Comparison of ENCODE assay signal across 11 cellular contexts in the genomic region with DNA sequence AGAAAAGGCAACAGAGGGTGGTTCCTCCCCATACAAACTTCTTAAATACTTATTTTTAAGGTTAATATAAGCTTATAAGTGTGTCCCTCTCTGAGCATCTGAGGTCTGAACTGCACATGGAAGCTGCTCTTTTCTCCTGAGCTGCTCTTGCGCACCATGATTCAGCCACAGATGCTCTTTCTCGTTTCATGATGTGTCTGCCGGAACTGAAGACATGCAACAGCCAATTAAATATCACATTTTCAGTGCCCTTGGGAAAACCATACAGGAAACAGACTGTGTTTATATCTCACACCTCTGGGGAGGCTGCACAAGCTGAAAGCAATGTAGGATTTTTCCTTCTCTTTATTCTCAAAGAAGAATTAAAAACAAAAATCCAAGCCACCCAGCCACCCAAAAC.
DNase-seq lines count a peak whose midpoint lies in the region; ATAC-seq, FAIRE-seq and TF ChIP-seq lines count a peak whose summit lies in the region.
"Had no signal": no experiment of that assay in that cellular context is flagged by ENCODE, and none has a peak within 500 bp of the region (broad histone marks: within the 10 kb centered on the region; RNA-seq: fewer than 3 reads in every experiment).

No MANE protein-coding gene starts in this region.

- H3K27me3 ChIP-seq in BLaER1 treated with 17β-estradiol and CSF1 and Interleukin-3, amounts not matched to agents 10 nM and 100 nM: no peaks in the 10 kb centered on the region
- no peaks in the 10 kb centered on the region for H3K27me3 ChIP-seq in OCI-LY3 (ENCODE audit: low read depth, low read length)
- H3K27me3 ChIP-seq: vagina had no signal

- H3K9me3 ChIP-seq in BLaER1 treated with 17β-estradiol and CSF1 and Interleukin-3, amounts not matched to agents 10 nM and 100 nM (replicated peaks in 1 of 11): no peaks in the 10 kb centered on the region; a peak in 1 of 22 replicates
- no peaks in the 10 kb centered on the region for H3K9me3 ChIP-seq in OCI-LY3 (ENCODE audit: insufficient read depth, low read length)
- H3K9me3 ChIP-seq: vagina had no signal

- TF ChIP-seq CTCF in OCI-LY3 (IDR thresholded peaks at IDR 0.05; ENCODE audit: low read depth, low read length): no peak
- no peak for TF ChIP-seq CTCF in nephron progenitor cell (IDR thresholded peaks at IDR 0.05)

- DNase-seq in RCC 7860 (ENCODE audit: low spot score) (no peak), NCI-H187 treated with DMSO at 0.1 percent for 48 hours (lab: John Stamatoyannopoulos, UW) (no peak), nephron progenitor cell (no peak)
- no peak for DNase-seq in activated naive CD4-positive, alpha-beta T cell treated with anti-CD3 and anti-CD28 coated beads, Interleukin-2, amount 50 U/mL, for 72 hours (ENCODE audit: low spot score in 2 of 2)
- DNase-seq: stimulated activated CD4-positive, alpha-beta T cell treated with anti-CD3 and anti-CD28 coated beads, Interleukin-2, amount 100 ng/mL, for 48 hours had no signal

- H3K36me3 Mint-ChIP-seq in activated naive CD4-positive, alpha-beta T cell treated with anti-CD3 and anti-CD28 coated beads, Interleukin-2, amount 50 U/mL, for 72 hours: no peaks in the 10 kb centered on the region
- H3K36me3 Mint-ChIP-seq in nephron progenitor cell (ENCODE audit: low read depth): no peaks in the 10 kb centered on the region

- no peak overlapping the region for H3K4me3 Mint-ChIP-seq in nephron progenitor cell

- H4K20me1 ChIP-seq in BLaER1 treated with 17β-estradiol and CSF1 and Interleukin-3, amounts not matched to agents 10 nM and 100 nM: no peaks in the 10 kb centered on the region
- H4K20me1 ChIP-seq in OCI-LY3 (ENCODE audit: insufficient read depth, low read length): no peaks in the 10 kb centered on the region

- H3K27ac ChIP-seq in BLaER1 treated with 17β-estradiol and CSF1 and Interleukin-3, amounts not matched to agents 10 nM and 100 nM: peak overlapping the region in 7 of 11 experiments; percentile 19 to 75 (median 61); a peak in 12 of 22 replicates
- H3K27ac ChIP-seq in OCI-LY3 (ENCODE audit: low read length): no peak overlapping the region
- H3K27ac ChIP-seq: vagina had no signal

- H3K79me2 ChIP-seq in OCI-LY3 (ENCODE audit: low read length): no peaks in the 10 kb centered on the region

- peaks cover 9 to 35% (median 23%) of the 10 kb centered on the region in 10 experiments; a peak in 18 of 20 replicates for H3K4me1 ChIP-seq in BLaER1 treated with 17β-estradiol and CSF1 and Interleukin-3, amounts not matched to agents 10 nM and 100 nM
- peaks cover 6% of the 10 kb centered on the region for H3K4me1 ChIP-seq in OCI-LY3 (ENCODE audit: low read length)
- H3K4me1 ChIP-seq: vagina had no signal

- FAIRE-seq in RCC 7860 (lab: Jason Lieb, UNC): no peak

- no peak overlapping the region for H3K4me3 ChIP-seq in BLaER1 treated with 17β-estradiol and CSF1 and Interleukin-3, amounts not matched to agents 10 nM and 100 nM
- no peak overlapping the region for H3K4me3 ChIP-seq in OCI-LY3 (ENCODE audit: low read length)
- H3K4me3 ChIP-seq: vagina had no signal

- H3K4me1 Mint-ChIP-seq in nephron progenitor cell: peaks cover 8% of the 10 kb centered on the region

- peak overlapping the region in 4 of 11 experiments; percentile 29 to 53 (median 44); a peak in 6 of 22 replicates for H3K9ac ChIP-seq in BLaER1 treated with 17β-estradiol and CSF1 and Interleukin-3, amounts not matched to agents 10 nM and 100 nM
- no peak overlapping the region for H3K9ac ChIP-seq in OCI-LY3 (ENCODE audit: low read length)

- H3K36me3 ChIP-seq in BLaER1 treated with 17β-estradiol and CSF1 and Interleukin-3, amounts not matched to agents 10 nM and 100 nM: no peaks in the 10 kb centered on the region
- H3K36me3 ChIP-seq in OCI-LY3 (replicated peaks; ENCODE audit: low read depth, low read length): no peaks in the 10 kb centered on the region
- H3K36me3 ChIP-seq: vagina had no signal

- peak; percentile 78 for ATAC-seq in GM19043 (IDR thresholded peaks at IDR 0.05; ENCODE audit: low read depth, unreplicated experiment)
- ATAC-seq in HG02943 (IDR thresholded peaks at IDR 0.05; ENCODE audit: low read depth, unreplicated experiment): peak; percentile 66
- ATAC-seq in activated naive CD4-positive, alpha-beta T cell treated with anti-CD3 and anti-CD28 coated beads, Interleukin-2, amount 50 U/mL, for 72 hours: no peak
- ATAC-seq: HCT116 had no signal

- no peak overlapping the region for H3K27ac Mint-ChIP-seq in activated naive CD4-positive, alpha-beta T cell treated with anti-CD3 and anti-CD28 coated beads, Interleukin-2, amount 50 U/mL, for 72 hours
- no peak overlapping the region for H3K27ac Mint-ChIP-seq in nephron progenitor cell

- H3K4me2 ChIP-seq in BLaER1 treated with 17β-estradiol and CSF1 and Interleukin-3, amounts not matched to agents 10 nM and 100 nM: peak overlapping the region; percentile 16 to 78 (median 59); a peak in 20 of 22 replicates
- 0 out of 2 replicates have a peak overlapping the region, but pooled peaks have one; percentile 5 for H3K4me2 ChIP-seq in OCI-LY3 (ENCODE audit: low read length)

- peaks cover 4% of the 10 kb centered on the region for H3K27me3 Mint-ChIP-seq in nephron progenitor cell (ENCODE audit: low read depth, poor library complexity)

- no peaks in the 10 kb centered on the region for H3K9me3 Mint-ChIP-seq in activated naive CD4-positive, alpha-beta T cell treated with anti-CD3 and anti-CD28 coated beads, Interleukin-2, amount 50 U/mL, for 72 hours
- H3K9me3 Mint-ChIP-seq in nephron progenitor cell: no peaks in the 10 kb centered on the region

- no peak overlapping the region; the same call in 1 of the 2 replicates for H2AFZ ChIP-seq in OCI-LY3 (ENCODE audit: low read depth, low read length)

Comparison
In these comparisons a context has a peak if more than half of its experiments do, and no peak if none do; other contexts are left out.
1. ATAC-seq: peak in GM19043 (single experiment) and HG02943 (single experiment); none in activated naive CD4-positive, alpha-beta T cell treated with anti-CD3 and anti-CD28 coated beads, Interleukin-2, amount 50 U/mL, for 72 hours (0 of 2).